19 cellular contexts compared by ENCODE assay signal in genomic region chr1:23354260-23354659, GRCh38. TPM values are rescaled to one million over a fixed set of nuclear protein-coding genes. Genes with fewer than 3 reads are reported as not detected.
DNase-seq lines count a peak whose midpoint lies in the region; ATAC-seq lines count a peak whose summit lies in the region.
"Had no signal": no experiment of that assay in that cellular context is flagged by ENCODE, and none has a peak within 500 bp of the region (broad histone marks: within the 10 kb centered on the region; RNA-seq: fewer than 3 reads in every experiment).

No MANE protein-coding gene starts in this region.

- no peak for DNase-seq in activated CD8-positive, alpha-beta memory T cell treated with anti-CD3 and anti-CD28 coated beads, Interleukin-2, amount 10 ng/mL, durations not matched to agents 7 days and 5 days
- DNase-seq in activated CD8-positive, alpha-beta memory T cell treated with anti-CD3 and anti-CD28 coated beads, Interleukin-2, amount 50 U/mL, for 4 hours: no peak
- peak; percentile 30 for DNase-seq in MV-4-11 (lab: John Stamatoyannopoulos, UW)
- DNase-seq in activated naive CD8-positive, alpha-beta T cell treated with anti-CD3 and anti-CD28 coated beads, Interleukin-2, amount 50 U/mL, for 24 hours: no peak
- no peak for DNase-seq in stimulated activated effector memory CD8-positive, alpha-beta T cell treated with anti-CD3 and anti-CD28 coated beads, Interleukin-12 subunit alpha, Interleukin-12 subunit beta, amount 100 ng/mL, for 72 hours (ENCODE audit: low spot score in 2 of 2)
- DNase-seq in central memory CD4-positive, alpha-beta T cell: no peak
- no peak for DNase-seq in NCI-H1436 treated with DMSO at 0.1 percent for 48 hours (lab: John Stamatoyannopoulos, UW)
- no peak for DNase-seq in DMS79 treated with DMSO at 0.1 percent for 48 hours (lab: John Stamatoyannopoulos, UW)
- DNase-seq: ACHN; activated CD4-positive, alpha-beta T cell treated with anti-CD3 and anti-CD28 coated beads, Interleukin-2, amount 50 U/mL, for 1 hour; activated naive CD4-positive, alpha-beta T cell treated with anti-CD3 and anti-CD28 coated beads, Interleukin-2, amount 50 U/mL, for 16 hours; activated T-cell treated with anti-CD3 and anti-CD28 coated beads, Interleukin-2, amount 50 U/mL, for 24 hours; DMS79; NCI-H2171; NCI-H526 treated with DMSO at 0.1 percent for 48 hours; nucleus accumbens; stimulated activated naive CD4-positive, alpha-beta T cell treated with Interleukin-2 at 50 U/mL for 16 hours; upper lobe of left lung had no signal

- H3K36me3 Mint-ChIP-seq in activated CD8-positive, alpha-beta memory T cell treated with anti-CD3 and anti-CD28 coated beads, Interleukin-2, amount 10 ng/mL, durations not matched to agents 7 days and 5 days: peaks cover 13% of the 10 kb centered on the region
- peaks cover 9% of the 10 kb centered on the region for H3K36me3 Mint-ChIP-seq in activated naive CD8-positive, alpha-beta T cell treated with anti-CD3 and anti-CD28 coated beads, Interleukin-2, amount 50 U/mL, for 24 hours (ENCODE audit: low read depth)
- no peaks in the 10 kb centered on the region for H3K36me3 Mint-ChIP-seq in stimulated activated effector memory CD8-positive, alpha-beta T cell treated with anti-CD3 and anti-CD28 coated beads, Interleukin-12 subunit alpha, Interleukin-12 subunit beta, amount 100 ng/mL, for 72 hours

- H3K4me1 Mint-ChIP-seq in activated CD8-positive, alpha-beta memory T cell treated with anti-CD3 and anti-CD28 coated beads, Interleukin-2, amount 10 ng/mL, durations not matched to agents 7 days and 5 days: peaks cover 4% of the 10 kb centered on the region
- H3K4me1 Mint-ChIP-seq in activated naive CD8-positive, alpha-beta T cell treated with anti-CD3 and anti-CD28 coated beads, Interleukin-2, amount 50 U/mL, for 24 hours: peaks cover 5% of the 10 kb centered on the region
- peaks cover 7% of the 10 kb centered on the region for H3K4me1 Mint-ChIP-seq in stimulated activated effector memory CD8-positive, alpha-beta T cell treated with anti-CD3 and anti-CD28 coated beads, Interleukin-12 subunit alpha, Interleukin-12 subunit beta, amount 100 ng/mL, for 72 hours

- H3K27ac Mint-ChIP-seq in activated CD8-positive, alpha-beta memory T cell treated with anti-CD3 and anti-CD28 coated beads, Interleukin-2, amount 10 ng/mL, durations not matched to agents 7 days and 5 days: no peak overlapping the region
- no peak overlapping the region for H3K27ac Mint-ChIP-seq in activated naive CD8-positive, alpha-beta T cell treated with anti-CD3 and anti-CD28 coated beads, Interleukin-2, amount 50 U/mL, for 24 hours
- H3K27ac Mint-ChIP-seq in stimulated activated effector memory CD8-positive, alpha-beta T cell treated with anti-CD3 and anti-CD28 coated beads, Interleukin-12 subunit alpha, Interleukin-12 subunit beta, amount 100 ng/mL, for 72 hours: no peak overlapping the region
- H3K27ac Mint-ChIP-seq: activated T-cell treated with anti-CD3 and anti-CD28 coated beads, Interleukin-2, amount 50 U/mL, for 24 hours; CD14-positive monocyte had no signal

- peak; percentile 30 for ATAC-seq in activated CD8-positive, alpha-beta memory T cell treated with anti-CD3 and anti-CD28 coated beads, Interleukin-2, amount 10 ng/mL, durations not matched to agents 7 days and 5 days
- peak; percentile 43 for ATAC-seq in activated naive CD8-positive, alpha-beta T cell treated with anti-CD3 and anti-CD28 coated beads, Interleukin-2, amount 50 U/mL, for 24 hours
- ATAC-seq in stimulated activated effector memory CD8-positive, alpha-beta T cell treated with anti-CD3 and anti-CD28 coated beads, Interleukin-12 subunit alpha, Interleukin-12 subunit beta, amount 100 ng/mL, for 72 hours: peak; percentile 39

- H3K4me3 Mint-ChIP-seq in activated CD8-positive, alpha-beta memory T cell treated with anti-CD3 and anti-CD28 coated beads, Interleukin-2, amount 10 ng/mL, durations not matched to agents 7 days and 5 days: no peak overlapping the region
- no peak overlapping the region for H3K4me3 Mint-ChIP-seq in activated naive CD8-positive, alpha-beta T cell treated with anti-CD3 and anti-CD28 coated beads, Interleukin-2, amount 50 U/mL, for 24 hours
- H3K4me3 Mint-ChIP-seq in stimulated activated effector memory CD8-positive, alpha-beta T cell treated with anti-CD3 and anti-CD28 coated beads, Interleukin-12 subunit alpha, Interleukin-12 subunit beta, amount 100 ng/mL, for 72 hours: no peak overlapping the region
- H3K4me3 Mint-ChIP-seq: activated T-cell treated with anti-CD3 and anti-CD28 coated beads, Interleukin-2, amount 50 U/mL, for 24 hours; CD14-positive monocyte had no signal

- H3K27me3 Mint-ChIP-seq in activated CD8-positive, alpha-beta memory T cell treated with anti-CD3 and anti-CD28 coated beads, Interleukin-2, amount 10 ng/mL, durations not matched to agents 7 days and 5 days: no peaks in the 10 kb centered on the region
- no peaks in the 10 kb centered on the region for H3K27me3 Mint-ChIP-seq in activated naive CD8-positive, alpha-beta T cell treated with anti-CD3 and anti-CD28 coated beads, Interleukin-2, amount 50 U/mL, for 24 hours
- H3K27me3 Mint-ChIP-seq: activated T-cell treated with anti-CD3 and anti-CD28 coated beads, Interleukin-2, amount 50 U/mL, for 24 hours had no signal

- CTCF ChIA-PET in activated CD8-positive, alpha-beta memory T cell treated with anti-CD3 and anti-CD28 coated beads, Interleukin-2, amount 10 ng/mL, durations not matched to agents 7 days and 5 days (lab: Charles Lee): interaction anchor here (0.7 kb wide), 1 partner anchor 71 kb away, joined by 5 read pairs; no protein-coding TSS in a partner anchor

- H3K9me3 Mint-ChIP-seq in activated CD8-positive, alpha-beta memory T cell treated with anti-CD3 and anti-CD28 coated beads, Interleukin-2, amount 10 ng/mL, durations not matched to agents 7 days and 5 days (ENCODE audit: low read depth): peaks cover 17% of the 10 kb centered on the region
- H3K9me3 Mint-ChIP-seq in activated naive CD8-positive, alpha-beta T cell treated with anti-CD3 and anti-CD28 coated beads, Interleukin-2, amount 50 U/mL, for 24 hours: peaks cover 4% of the 10 kb centered on the region
- H3K9me3 Mint-ChIP-seq in stimulated activated effector memory CD8-positive, alpha-beta T cell treated with anti-CD3 and anti-CD28 coated beads, Interleukin-12 subunit alpha, Interleukin-12 subunit beta, amount 100 ng/mL, for 72 hours: peaks cover 3% of the 10 kb centered on the region

RNA-seq across cellular contexts. Expression of gene HNRNPR, which starts 10.2 kb away (rescaled TPM):
- total RNA-seq in activated CD8-positive, alpha-beta memory T cell treated with anti-CD3 and anti-CD28 coated beads, Interleukin-2, amount 10 ng/mL, durations not matched to agents 7 days and 5 days: 100 to 1,000 TPM; 220 to 222 TPM

RNA-seq across cellular contexts. Expression of gene ZNF436, which starts 15.4 kb away (rescaled TPM):
- total RNA-seq in activated CD8-positive, alpha-beta memory T cell treated with anti-CD3 and anti-CD28 coated beads, Interleukin-2, amount 10 ng/mL, durations not matched to agents 7 days and 5 days: 1 to 10 TPM; 5.3 to 6.6 TPM
